Comparison of ENCODE assay signal across 21 cellular contexts in the genomic region with DNA sequence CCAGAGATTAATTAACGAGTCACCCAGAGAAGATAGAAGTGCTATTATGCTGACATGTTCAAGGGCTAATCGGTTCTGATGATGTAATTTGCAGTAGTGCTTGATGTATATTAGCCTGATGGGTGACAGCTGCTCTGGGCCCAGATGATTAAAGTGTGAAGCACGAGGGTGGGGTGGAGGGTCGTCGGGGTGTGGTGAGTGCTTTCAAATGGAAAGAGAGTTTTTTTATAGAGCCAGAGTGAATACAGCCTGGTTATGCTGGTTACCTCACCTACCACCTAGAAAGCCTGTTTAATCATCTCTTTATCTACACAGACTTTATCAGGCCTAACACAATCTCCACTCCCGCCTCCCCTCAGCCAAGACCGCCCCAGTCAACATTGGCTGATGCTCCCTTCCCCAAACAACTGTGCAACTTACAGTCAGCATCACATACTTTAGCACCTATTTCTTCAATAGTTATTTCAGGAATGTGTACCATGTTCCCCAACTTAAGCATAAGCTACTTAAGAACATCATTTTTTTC. TPM values are rescaled to one million over a fixed set of nuclear protein-coding genes. Genes with fewer than 3 reads are reported as not detected.
DNase-seq lines count a peak whose midpoint lies in the region; ATAC-seq, FAIRE-seq and TF ChIP-seq lines count a peak whose summit lies in the region.
"Had no signal": no experiment of that assay in that cellular context is flagged by ENCODE, and none has a peak within 500 bp of the region (broad histone marks: within the 10 kb centered on the region; RNA-seq: fewer than 3 reads in every experiment).

No MANE protein-coding gene starts in this region.

- DNase-seq in D341Med (ENCODE audit: low spot score) (peak; percentile 60), NCI-H1436 treated with DMSO at 0.1 percent for 48 hours (lab: John Stamatoyannopoulos, UW) (peak; percentile 14), K562 (ENCODE audit: extremely low read depth in 1 of 4, low spot score in 3 of 4) (no peak), mucosa of descending colon (no peak), HK-2 (ENCODE audit: unreplicated experiment) (no peak), foreskin melanocyte (no peak)
- no peak for DNase-seq in stimulated activated CD8-positive, alpha-beta memory T cell treated with anti-CD3 and anti-CD28 coated beads, Interleukin-4, amount 100 ng/mL, for 48 hours
- DNase-seq in activated T-cell treated with anti-CD3 and anti-CD28 coated beads, Interleukin-2, amount 50 U/mL, for 72 hours = no peak
- DNase-seq: CD4-positive, alpha-beta memory T cell; DND-41; HFFc6; left ventricle myocardium inferior; NCI-H2029 treated with DMSO at 0.1 percent for 48 hours; NK-92 treated with Interleukin-12 subunit alpha and Interleukin-12 subunit beta, amount 100 ng/mL, for 24 hours; occipital lobe; right lobe of liver; RPMI8226 had no signal

- H3K36me3 Mint-ChIP-seq in activated T-cell treated with anti-CD3 and anti-CD28 coated beads, Interleukin-2, amount 50 U/mL, for 72 hours (ENCODE audit: insufficient read depth in 2 of 2) = no peaks in the 10 kb centered on the region
- H3K36me3 Mint-ChIP-seq: CD4-positive, alpha-beta memory T cell; stimulated activated effector memory CD8-positive, alpha-beta T cell treated with anti-CD3 and anti-CD28 coated beads, Interleukin-12 subunit alpha, Interleukin-12 subunit beta, amount 100 ng/mL, for 72 hours had no signal

- POLR2A ChIA-PET in K562 (lab: Yijun Ruan, JAX) = no interaction called here

- TF ChIP-seq RAD21 in K562 (CRISPR knock-in tag; conservative IDR thresholded peaks at IDR 0.05 in 1 of 2, IDR thresholded peaks at IDR 0.05 in 1 of 2) = no peak

- no peak overlapping the region for H3K4me3 Mint-ChIP-seq in activated T-cell treated with anti-CD3 and anti-CD28 coated beads, Interleukin-2, amount 50 U/mL, for 72 hours
- H3K4me3 Mint-ChIP-seq: CD4-positive, alpha-beta memory T cell; HFFc6; stimulated activated effector memory CD8-positive, alpha-beta T cell treated with anti-CD3 and anti-CD28 coated beads, Interleukin-12 subunit alpha, Interleukin-12 subunit beta, amount 100 ng/mL, for 72 hours had no signal

- H3K4me1 ChIP-seq in K562 (replicated peaks in 1 of 2; ENCODE audit: control insufficient read depth in 2 of 2, insufficient read depth in 2 of 2, low read length in 2 of 2) = no peaks in the 10 kb centered on the region; a peak in 1 of 5 replicates
- peaks cover 9% of the 10 kb centered on the region for H3K4me1 ChIP-seq in mucosa of descending colon (ENCODE audit: low read depth)
- H3K4me1 ChIP-seq: right lobe of liver had no signal

- no peak for FAIRE-seq in K562 (lab: Jason Lieb, UNC)

- BruUV-seq in K562 (replicated peaks; lab: Mats Ljungman, UMichigan) = no TSS peak

- no peaks in the 10 kb centered on the region for H3K36me3 ChIP-seq in K562 (ENCODE audit: control insufficient read depth, insufficient read depth, low read length)
- H3K36me3 ChIP-seq in mucosa of descending colon (ENCODE audit: low read depth) = no peaks in the 10 kb centered on the region
- H3K36me3 ChIP-seq: cardiac muscle cell, left ventricle myocardium inferior, right lobe of liver, thoracic aorta had no signal

- TF ChIP-seq CTCF in K562 (IDR thresholded peaks at IDR 0.05 in 2 of 3, conservative IDR thresholded peaks at IDR 0.05 in 1 of 3; ENCODE audit: insufficient read depth in 2 of 3, low read depth in 1 of 3, low read length in 3 of 3) (no peak), mucosa of descending colon (IDR thresholded peaks at IDR 0.05) (no peak)

- in situ Hi-C loops in K562 (cut with MboI) = no loop called here

- no peaks in the 10 kb centered on the region for H4K20me1 ChIP-seq in K562 (replicated peaks; ENCODE audit: control insufficient read depth, insufficient read depth, low read length)

- H3K9me3 Mint-ChIP-seq in activated T-cell treated with anti-CD3 and anti-CD28 coated beads, Interleukin-2, amount 50 U/mL, for 72 hours = no peaks in the 10 kb centered on the region
- H3K9me3 Mint-ChIP-seq: CD4-positive, alpha-beta memory T cell; HFFc6; stimulated activated effector memory CD8-positive, alpha-beta T cell treated with anti-CD3 and anti-CD28 coated beads, Interleukin-12 subunit alpha, Interleukin-12 subunit beta, amount 100 ng/mL, for 72 hours had no signal

- no peaks in the 10 kb centered on the region for H3K27me3 Mint-ChIP-seq in activated T-cell treated with anti-CD3 and anti-CD28 coated beads, Interleukin-2, amount 50 U/mL, for 72 hours (ENCODE audit: low read depth)
- H3K27me3 Mint-ChIP-seq: CD4-positive, alpha-beta memory T cell had no signal

- intact Hi-C loops in K562 (cut with micrococcal nuclease) (no loop called here), mucosa of descending colon (cut with DNase I, micrococcal nuclease) (no loop called here)

- H3K9me3 ChIP-seq in K562 (replicated peaks; ENCODE audit: control insufficient read depth, insufficient read depth, low read depth, low read length) (no peaks in the 10 kb centered on the region), mucosa of descending colon (no peaks in the 10 kb centered on the region)
- H3K9me3 ChIP-seq: left ventricle myocardium inferior, right lobe of liver, thoracic aorta had no signal

- no peak overlapping the region for H2AFZ ChIP-seq in K562 (ENCODE audit: low read depth, low read length)

- H3K4me1 Mint-ChIP-seq in activated T-cell treated with anti-CD3 and anti-CD28 coated beads, Interleukin-2, amount 50 U/mL, for 72 hours (ENCODE audit: low read depth) = no peaks in the 10 kb centered on the region
- H3K4me1 Mint-ChIP-seq: CD4-positive, alpha-beta memory T cell; stimulated activated effector memory CD8-positive, alpha-beta T cell treated with anti-CD3 and anti-CD28 coated beads, Interleukin-12 subunit alpha, Interleukin-12 subunit beta, amount 100 ng/mL, for 72 hours had no signal

- H3K27me3 ChIP-seq in K562 (ENCODE audit: control insufficient read depth in 2 of 2, insufficient read depth in 2 of 2, low read length in 2 of 2) = no peaks in the 10 kb centered on the region
- H3K27me3 ChIP-seq: cardiac muscle cell, right lobe of liver had no signal

- H3K4me2 ChIP-seq in K562 (ENCODE audit: insufficient read depth, low read length) = no peak overlapping the region

- no peak overlapping the region for H3K4me3 ChIP-seq in K562
- no peak overlapping the region for H3K4me3 ChIP-seq in mucosa of descending colon
- H3K4me3 ChIP-seq: cardiac muscle cell, left ventricle myocardium inferior, right lobe of liver, thoracic aorta had no signal

- no peak for TF ChIP-seq POLR2A in K562 (conservative IDR thresholded peaks at IDR 0.05)

- H3K9ac ChIP-seq in K562 (ENCODE audit: insufficient read depth in 1 of 2, low read depth in 2 of 2, low read length in 2 of 2) = no peak overlapping the region

- 12% methylated on average over 5 of the region's 7 CpGs for WGBS in K562 (ENCODE audit: insufficient coverage, low coverage, missing lambda C conversion rate)

- no peaks in the 10 kb centered on the region for H3K9me1 ChIP-seq in K562 (ENCODE audit: control insufficient read depth, insufficient read depth, low read length)

- H3K27ac Mint-ChIP-seq in activated T-cell treated with anti-CD3 and anti-CD28 coated beads, Interleukin-2, amount 50 U/mL, for 72 hours = no peak overlapping the region
- H3K27ac Mint-ChIP-seq: CD4-positive, alpha-beta memory T cell; HFFc6; stimulated activated effector memory CD8-positive, alpha-beta T cell treated with anti-CD3 and anti-CD28 coated beads, Interleukin-12 subunit alpha, Interleukin-12 subunit beta, amount 100 ng/mL, for 72 hours had no signal

- ATAC-seq in K562 (no peak), mucosa of descending colon (peak; percentile 46)
- ATAC-seq in activated T-cell treated with anti-CD3 and anti-CD28 coated beads, Interleukin-2, amount 50 U/mL, for 72 hours (replicated peaks in 1 of 2) = no peak
- ATAC-seq: right lobe of liver; stimulated activated effector memory CD8-positive, alpha-beta T cell treated with anti-CD3 and anti-CD28 coated beads, Interleukin-12 subunit alpha, Interleukin-12 subunit beta, amount 100 ng/mL, for 72 hours had no signal

- H3K27ac ChIP-seq in K562 (ENCODE audit: extremely low read depth, low read depth, low read length) = no peak overlapping the region
- H3K27ac ChIP-seq: cardiac muscle cell, HL-60, left ventricle myocardium inferior, right lobe of liver, thoracic aorta had no signal

- TF ChIP-seq EP300 in K562 (IDR thresholded peaks at IDR 0.05; ENCODE audit: low read length) = no peak

- CTCF ChIA-PET in K562 (lab: Yijun Ruan, JAX; ENCODE audit: low intra/inter-chr PET ratio) = no interaction called here

- H3K79me2 ChIP-seq in K562 (ENCODE audit: control insufficient read depth, insufficient read depth, low read length) = no peaks in the 10 kb centered on the region

RNA-seq across cellular contexts. Expression of gene STN1, which starts 11.5 kb away (rescaled TPM):
- 5.1 and 6.2 TPM in 2 replicates for total RNA-seq in K562 (2011; cell fraction: chromatin; rRNA removed; ENCODE audit: low replicate concordance)
- total RNA-seq in K562 (2011; cell fraction: nucleolus; rRNA removed) = 3.3 and 3.8 TPM in 2 replicates
- total RNA-seq in K562 (2011; cell fraction: nucleoplasm; rRNA removed) = 4.1 and 5.1 TPM in 2 replicates
- 9.2 and 10.2 TPM in 2 replicates for total RNA-seq in K562 (2014; rRNA removed)
- total RNA-seq in K562 (2014; rRNA removed; fragmentation: Illumina TruSeq; extraction: Trizol) = 13.6 and 13.8 TPM in 2 replicates
- total RNA-seq in K562 (2015; rRNA removed; fragmentation: Illumina TruSeq; extraction: Trizol) = 13.8 and 15.3 TPM in 2 replicates
- 9.0 and 9.1 TPM in 2 replicates for total RNA-seq in K562 (2021)
- 19.2 and 19.6 TPM in 2 replicates for polyA plus RNA-seq in K562 (2011; rRNA removed)
- 11.3 and 16.5 TPM in 2 replicates for polyA plus RNA-seq in K562 (2011; cell fraction: cytosol; rRNA removed)
- polyA plus RNA-seq in K562 (2011; cell fraction: nucleus; rRNA removed) = 7.0 and 12.2 TPM in 2 replicates
- polyA plus RNA-seq in K562 (2012) = 12.3 and 16.5 TPM in 2 replicates
- 12.4 and 14.6 TPM in 2 replicates for polyA plus RNA-seq in K562 (2014; fragmentation: Illumina TruSeq; extraction: Trizol)
- 10 to 100 TPM; 12.0 to 16.0 TPM for polyA plus RNA-seq in K562 (2014; fragmentation: Nextera tagmentation; extraction: Ambion mirVana)
- polyA plus RNA-seq in K562 (2014; rRNA removed) = 11.2 and 11.6 TPM in 2 replicates
- polyA minus RNA-seq in K562 (2011; rRNA and poly(A)+ RNA removed) = 16.5 and 19.9 TPM in 2 replicates
- polyA minus RNA-seq in K562 (2011; cell fraction: cytosol; rRNA and poly(A)+ RNA removed) = 5.0 and 6.6 TPM in 2 replicates
- 2.8 and 8.0 TPM in 2 replicates for polyA minus RNA-seq in K562 (2011; cell fraction: nucleus; rRNA and poly(A)+ RNA removed)
- total RNA-seq in mucosa of descending colon = 10 to 100 TPM; 18.8 to 25.2 (median 20.7) TPM
- 10 to 100 TPM; 52.0 to 57.7 TPM for total RNA-seq in activated T-cell treated with anti-CD3 and anti-CD28 coated beads, Interleukin-2, amount 50 U/mL, for 72 hours

RNA-seq across cellular contexts. Expression of gene SLK, which starts 37.5 kb away (rescaled TPM):
- total RNA-seq in K562 (2011; cell fraction: chromatin; rRNA removed; ENCODE audit: low replicate concordance) = 5.1 and 25.0 TPM in 2 replicates
- 3.5 and 4.9 TPM in 2 replicates for total RNA-seq in K562 (2011; cell fraction: nucleolus; rRNA removed)
- total RNA-seq in K562 (2011; cell fraction: nucleoplasm; rRNA removed) = 8.1 and 11.5 TPM in 2 replicates
- total RNA-seq in K562 (2014; rRNA removed) = 24.0 and 39.9 TPM in 2 replicates
- 40.0 and 43.5 TPM in 2 replicates for total RNA-seq in K562 (2014; rRNA removed; fragmentation: Illumina TruSeq; extraction: Trizol)
- 37.4 and 39.0 TPM in 2 replicates for total RNA-seq in K562 (2015; rRNA removed; fragmentation: Illumina TruSeq; extraction: Trizol)
- 21.6 and 23.4 TPM in 2 replicates for total RNA-seq in K562 (2021)
- 10.6 and 14.9 TPM in 2 replicates for polyA plus RNA-seq in K562 (2011; rRNA removed)
- polyA plus RNA-seq in K562 (2011; cell fraction: cytosol; rRNA removed) = 1.9 and 3.7 TPM in 2 replicates
- polyA plus RNA-seq in K562 (2011; cell fraction: nucleus; rRNA removed) = 5.5 and 6.3 TPM in 2 replicates
- 15.6 and 19.0 TPM in 2 replicates for polyA plus RNA-seq in K562 (2012)
- polyA plus RNA-seq in K562 (2014; fragmentation: Illumina TruSeq; extraction: Trizol) = 21.3 and 26.4 TPM in 2 replicates
- 1 to 10 TPM; 8.2 to 9.2 TPM for polyA plus RNA-seq in K562 (2014; fragmentation: Nextera tagmentation; extraction: Ambion mirVana)
- 12.7 and 15.5 TPM in 2 replicates for polyA plus RNA-seq in K562 (2014; rRNA removed)
- polyA minus RNA-seq in K562 (2011; rRNA and poly(A)+ RNA removed) = 32.3 and 40.0 TPM in 2 replicates
- polyA minus RNA-seq in K562 (2011; cell fraction: cytosol; rRNA and poly(A)+ RNA removed) = 19.4 and 19.6 TPM in 2 replicates
- polyA minus RNA-seq in K562 (2011; cell fraction: nucleus; rRNA and poly(A)+ RNA removed) = 6.3 and 13.2 TPM in 2 replicates
- 10 to 100 TPM; 45.7 to 75.8 (median 46.7) TPM for total RNA-seq in mucosa of descending colon
- total RNA-seq in activated T-cell treated with anti-CD3 and anti-CD28 coated beads, Interleukin-2, amount 50 U/mL, for 72 hours = 10 to 100 TPM; 22.5 to 25.1 TPM

Comparison
In these comparisons a context has a peak if more than half of its experiments do, and no peak if none do; other contexts are left out.
1. DNase-seq: peak in D341Med (single experiment) and NCI-H1436 treated with DMSO at 0.1 percent for 48 hours (single experiment); none in K562 (0 of 4), mucosa of descending colon (0 of 3), stimulated activated CD8-positive, alpha-beta memory T cell treated with anti-CD3 and anti-CD28 coated beads, Interleukin-4, amount 100 ng/mL, for 48 hours (single experiment), HK-2 (single experiment), activated T-cell treated with anti-CD3 and anti-CD28 coated beads, Interleukin-2, amount 50 U/mL, for 72 hours (0 of 2) and foreskin melanocyte (single experiment).